16 cellular contexts compared by ENCODE assay signal in the genomic region with DNA sequence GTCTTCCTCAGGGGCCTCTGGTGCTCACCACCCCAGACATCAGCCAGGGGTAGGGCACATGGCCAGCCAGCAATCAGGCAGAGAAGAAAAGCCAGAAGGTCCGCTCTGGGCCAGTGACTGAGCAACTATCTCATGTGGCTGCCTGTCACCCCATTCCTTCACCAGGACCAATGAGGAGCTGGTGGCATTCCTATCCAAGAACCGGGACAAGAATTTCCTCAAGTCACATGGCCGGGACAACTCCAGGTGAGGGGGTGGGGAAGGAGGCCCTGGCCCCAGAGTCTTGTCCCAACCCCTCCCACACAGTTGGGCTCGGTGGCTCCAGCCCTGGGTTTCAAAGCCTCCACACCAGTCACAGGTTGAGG. TPM values are rescaled to one million over a fixed set of nuclear protein-coding genes. Genes with fewer than 3 reads are reported as not detected.
DNase-seq lines count a peak whose midpoint lies in the region; ATAC-seq and TF ChIP-seq lines count a peak whose summit lies in the region.
"Had no signal": no experiment of that assay in that cellular context is flagged by ENCODE, and none has a peak within 500 bp of the region (broad histone marks: within the 10 kb centered on the region; RNA-seq: fewer than 3 reads in every experiment).

No MANE protein-coding gene starts in this region.

- no peak overlapping the region for H2AFZ ChIP-seq in mesenchymal stem cell (ENCODE audit: low read depth, low read length)

- peak overlapping the region; percentile 28 for H3K27ac ChIP-seq in RWPE1
- H3K27ac ChIP-seq in mesenchymal stem cell (ENCODE audit: low read length, poor library complexity, severe bottlenecking): no peak overlapping the region
- H3K27ac ChIP-seq: HL-60 had no signal

- DNase-seq in activated T-cell treated with anti-CD3 and anti-CD28 coated beads, Interleukin-2, amount 50 U/mL, for 24 hours: peak; percentile 27
- no peak for DNase-seq in activated T-cell treated with anti-CD3 and anti-CD28 coated beads, Interleukin-2, amount 50 U/mL, for 48 hours
- no peak for DNase-seq in RWPE1 (ENCODE audit: low spot score)
- DNase-seq in islet precursor cell: peak; percentile 51
- DNase-seq in stimulated activated effector memory CD8-positive, alpha-beta T cell treated with anti-CD3 and anti-CD28 coated beads, Interleukin-12 subunit alpha, Interleukin-12 subunit beta, amount 100 ng/mL, for 72 hours (ENCODE audit: low spot score in 2 of 2): no peak
- DNase-seq in mesenchymal stem cell: no peak
- no peak for DNase-seq in Kasumi-1 (lab: John Stamatoyannopoulos, UW)
- DNase-seq: C1 segment of cervical spinal cord; Calu3; CD4-positive, alpha-beta T cell; DMS 273 treated with DMSO at 0.1 percent for 48 hours; DMS79; HCEC 1CT had no signal

- no peak overlapping the region for H3K4me3 ChIP-seq in mesenchymal stem cell (ENCODE audit: insufficient read depth in 1 of 2, low read depth in 1 of 2, low read length in 2 of 2)
- H3K4me3 ChIP-seq: GM12878 had no signal

- H3K14ac ChIP-seq in mesenchymal stem cell (ENCODE audit: low read length in 2 of 2): no peak overlapping the region

- H3K9ac ChIP-seq in mesenchymal stem cell (ENCODE audit: low read length): no peak overlapping the region

- H4K91ac ChIP-seq in mesenchymal stem cell (ENCODE audit: low read length): no peak overlapping the region

- H3K4me1 Mint-ChIP-seq in activated T-cell treated with anti-CD3 and anti-CD28 coated beads, Interleukin-2, amount 50 U/mL, for 24 hours (ENCODE audit: low read depth): peaks cover 8% of the 10 kb centered on the region
- peaks cover 33% of the 10 kb centered on the region for H3K4me1 Mint-ChIP-seq in stimulated activated effector memory CD8-positive, alpha-beta T cell treated with anti-CD3 and anti-CD28 coated beads, Interleukin-12 subunit alpha, Interleukin-12 subunit beta, amount 100 ng/mL, for 72 hours

- no peaks in the 10 kb centered on the region for H3K9me3 ChIP-seq in mesenchymal stem cell (ENCODE audit: control insufficient read depth, low read length)

- no peak overlapping the region for H3K23ac ChIP-seq in mesenchymal stem cell (ENCODE audit: low read length in 2 of 2)

- POLR2A ChIA-PET in RWPE1 (lab: Yijun Ruan, JAX; ENCODE audit: low non-redundant PET): no interaction called here

- peaks cover 54% of the 10 kb centered on the region for H3K79me1 ChIP-seq in mesenchymal stem cell (replicated peaks; ENCODE audit: low read length, poor library complexity, severe bottlenecking)

- H2BK5ac ChIP-seq in mesenchymal stem cell (ENCODE audit: low read depth, low read length, poor library complexity, severe bottlenecking): no peak overlapping the region

- no peak overlapping the region for H2BK120ac ChIP-seq in mesenchymal stem cell (ENCODE audit: low read depth, low read length)

- no peak overlapping the region for H4K8ac ChIP-seq in mesenchymal stem cell (ENCODE audit: low read length)

- no peak overlapping the region for H3K4me2 ChIP-seq in mesenchymal stem cell (ENCODE audit: low read length, poor library complexity, severe bottlenecking)

- H3K9me3 Mint-ChIP-seq in activated T-cell treated with anti-CD3 and anti-CD28 coated beads, Interleukin-2, amount 50 U/mL, for 24 hours: no peaks in the 10 kb centered on the region
- H3K9me3 Mint-ChIP-seq in stimulated activated effector memory CD8-positive, alpha-beta T cell treated with anti-CD3 and anti-CD28 coated beads, Interleukin-12 subunit alpha, Interleukin-12 subunit beta, amount 100 ng/mL, for 72 hours: no peaks in the 10 kb centered on the region
- H3K9me3 Mint-ChIP-seq: CD4-positive, alpha-beta T cell had no signal

- peaks cover 83% of the 10 kb centered on the region for H3K36me3 Mint-ChIP-seq in activated T-cell treated with anti-CD3 and anti-CD28 coated beads, Interleukin-2, amount 50 U/mL, for 24 hours (ENCODE audit: low read depth)
- peaks cover 81% of the 10 kb centered on the region for H3K36me3 Mint-ChIP-seq in stimulated activated effector memory CD8-positive, alpha-beta T cell treated with anti-CD3 and anti-CD28 coated beads, Interleukin-12 subunit alpha, Interleukin-12 subunit beta, amount 100 ng/mL, for 72 hours

- ATAC-seq in stimulated activated effector memory CD8-positive, alpha-beta T cell treated with anti-CD3 and anti-CD28 coated beads, Interleukin-12 subunit alpha, Interleukin-12 subunit beta, amount 100 ng/mL, for 72 hours: no peak
- ATAC-seq: GM12878 had no signal

- no peak overlapping the region for H2BK15ac ChIP-seq in mesenchymal stem cell (ENCODE audit: low read depth, poor library complexity, severe bottlenecking)

- H3K4me3 Mint-ChIP-seq in activated T-cell treated with anti-CD3 and anti-CD28 coated beads, Interleukin-2, amount 50 U/mL, for 24 hours: no peak overlapping the region
- H3K4me3 Mint-ChIP-seq in stimulated activated effector memory CD8-positive, alpha-beta T cell treated with anti-CD3 and anti-CD28 coated beads, Interleukin-12 subunit alpha, Interleukin-12 subunit beta, amount 100 ng/mL, for 72 hours: no peak overlapping the region
- H3K4me3 Mint-ChIP-seq: B cell; CD4-positive, alpha-beta T cell had no signal

- WGBS in mesenchymal stem cell: 91% methylated on average over 4 of the region's 4 CpGs

- peaks cover 7% of the 10 kb centered on the region for H3K4me1 ChIP-seq in mesenchymal stem cell (ENCODE audit: control insufficient read depth, insufficient read depth, low read depth, low read length)

- H3K4ac ChIP-seq in mesenchymal stem cell (ENCODE audit: low read depth in 1 of 2, low read length in 2 of 2): no peak overlapping the region

- H3K27me3 Mint-ChIP-seq in activated T-cell treated with anti-CD3 and anti-CD28 coated beads, Interleukin-2, amount 50 U/mL, for 24 hours: no peaks in the 10 kb centered on the region
- H3K27me3 Mint-ChIP-seq: B cell; CD4-positive, alpha-beta T cell had no signal

- TF ChIP-seq CTCF in RWPE1 (conservative IDR thresholded peaks at IDR 0.05; ENCODE audit: low read depth): no peak

- no peaks in the 10 kb centered on the region for H3K27me3 ChIP-seq in mesenchymal stem cell (ENCODE audit: control insufficient read depth in 1 of 2, insufficient read depth in 1 of 2, low read length in 2 of 2)

- peak overlapping the region; percentile 73 for H3K27ac Mint-ChIP-seq in activated T-cell treated with anti-CD3 and anti-CD28 coated beads, Interleukin-2, amount 50 U/mL, for 24 hours
- H3K27ac Mint-ChIP-seq in stimulated activated effector memory CD8-positive, alpha-beta T cell treated with anti-CD3 and anti-CD28 coated beads, Interleukin-12 subunit alpha, Interleukin-12 subunit beta, amount 100 ng/mL, for 72 hours: peak overlapping the region; percentile 43
- H3K27ac Mint-ChIP-seq: B cell; CD4-positive, alpha-beta T cell had no signal

- H3K18ac ChIP-seq in mesenchymal stem cell (ENCODE audit: low read depth in 1 of 2, low read length in 2 of 2): no peak overlapping the region

- no peak overlapping the region for H2BK12ac ChIP-seq in mesenchymal stem cell (ENCODE audit: low read length in 2 of 2)

- CTCF ChIA-PET in RWPE1 (lab: Yijun Ruan, JAX): no interaction called here

- no peak overlapping the region for H2AK5ac ChIP-seq in mesenchymal stem cell (ENCODE audit: low read length, severe bottlenecking)

- H3K36me3 ChIP-seq in mesenchymal stem cell (ENCODE audit: control insufficient read depth in 1 of 2, insufficient read depth in 2 of 2, low read depth in 1 of 2, low read length in 2 of 2): peaks cover 78 to 84% of the 10 kb centered on the region in 2 experiments

RNA-seq across cellular contexts. Expression of a gene that starts 9.4 kb away (rescaled TPM):
- polyA plus RNA-seq in mesenchymal stem cell (2013, experiment 1 of 2): 27.9 TPM
- 27.6 TPM for polyA plus RNA-seq in mesenchymal stem cell (2013, experiment 2 of 2)

RNA-seq across cellular contexts. Expression of a gene that starts 17.7 kb away (rescaled TPM):
- polyA plus RNA-seq in mesenchymal stem cell (2013, experiment 1 of 2): 75.2 TPM
- 75.5 TPM for polyA plus RNA-seq in mesenchymal stem cell (2013, experiment 2 of 2)

RNA-seq across cellular contexts. Expression of a gene that starts 17.7 kb away (rescaled TPM):
- 1.1 TPM for polyA plus RNA-seq in mesenchymal stem cell (2013, experiment 1 of 2)
- 1.1 TPM for polyA plus RNA-seq in mesenchymal stem cell (2013, experiment 2 of 2)

RNA-seq across cellular contexts. Expression of a gene that starts 42.0 kb away (rescaled TPM):
- polyA plus RNA-seq in mesenchymal stem cell (2013, experiment 1 of 2): 126 TPM
- polyA plus RNA-seq in mesenchymal stem cell (2013, experiment 2 of 2): 126 TPM

Comparison
In these comparisons a context has a peak if more than half of its experiments do, and no peak if none do; other contexts are left out.
1. DNase-seq: peak in activated T-cell treated with anti-CD3 and anti-CD28 coated beads, Interleukin-2, amount 50 U/mL, for 24 hours (single experiment) and islet precursor cell (single experiment); none in activated T-cell treated with anti-CD3 and anti-CD28 coated beads, Interleukin-2, amount 50 U/mL, for 48 hours (0 of 2), RWPE1 (single experiment), stimulated activated effector memory CD8-positive, alpha-beta T cell treated with anti-CD3 and anti-CD28 coated beads, Interleukin-12 subunit alpha, Interleukin-12 subunit beta, amount 100 ng/mL, for 72 hours (0 of 2), mesenchymal stem cell (single experiment) and Kasumi-1 (0 of 2).